ENCODE assay signal across 8 cellular contexts in the genomic region with DNA sequence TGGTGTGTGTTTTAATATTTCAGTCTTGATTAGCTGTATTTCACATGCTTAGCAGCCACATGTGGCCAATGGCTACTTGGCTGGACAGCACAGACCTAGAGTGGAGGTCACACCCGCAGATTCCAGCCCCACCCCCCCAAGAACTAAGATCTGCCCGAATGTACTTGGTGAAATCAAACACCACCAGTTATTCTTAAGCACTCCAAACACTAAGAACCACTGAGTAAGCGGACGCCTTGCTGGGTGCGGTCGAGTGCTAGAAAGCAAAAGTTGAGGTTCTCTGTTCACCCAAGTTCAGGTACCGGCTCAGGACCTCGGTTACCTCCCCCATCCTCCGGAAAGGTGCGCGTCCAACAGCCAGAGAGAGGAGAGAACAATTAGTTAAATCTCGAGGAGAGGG. TPM values are rescaled to one million over a fixed set of nuclear protein-coding genes. Genes with fewer than 3 reads are reported as not detected.
DNase-seq lines count a peak whose midpoint lies in the region; ATAC-seq and TF ChIP-seq lines count a peak whose summit lies in the region.
"Not testable (repeated sequence)": the region's sequence is repeated elsewhere in the genome, so short reads cannot be mapped to it uniquely, and the experiment has no call there.

No MANE protein-coding gene starts in this region.

- peaks cover 17 to 51% of the 10 kb centered on the region in 2 experiments for H3K36me3 ChIP-seq in HEK293 (ENCODE audit: control insufficient read depth in 2 of 2, insufficient read depth in 1 of 2, low read length in 2 of 2)

- WGBS in right cardiac atrium, result 4% methylated on average over 11 of the region's 12 CpGs

- H3K27me3 Mint-ChIP-seq in activated T-helper 17 cell treated with anti-CD3 and anti-CD28 coated beads, Interleukin-2, amount 50 U/mL, for 72 hours; dendritic cell treated with granulocyte-macrophage colony-stimulating factor and Interleukin-4, amounts not matched to agents 40 ng/mL and 50 ng/mL, for 4 days; naive thymus-derived CD8-positive, alpha-beta T cell: not testable (repeated sequence)

- POLR2A ChIA-PET in HEK293 (lab: Yijun Ruan, JAX), result interaction anchor here (2.3 kb wide), 1 partner anchor 15 kb away, joined by 10 read pairs; a partner anchor contains a TSS
- POLR2A ChIA-PET in RWPE1 (lab: Yijun Ruan, JAX; ENCODE audit: low non-redundant PET), result interaction anchor here (0.7 kb wide), 1 partner anchor 15 kb away, joined by 3 read pairs; a partner anchor contains a TSS
- POLR2A ChIA-PET in naive thymus-derived CD8-positive, alpha-beta T cell (lab: Charles Lee), result interaction anchor here (1.0 kb wide), 1 partner anchor 15 kb away, joined by 3 read pairs; a partner anchor contains a TSS

- H3K4me1 ChIP-seq in HEK293 (ENCODE audit: control insufficient read depth, insufficient read depth, low read length); right cardiac atrium (ENCODE audit: control insufficient read depth, insufficient read depth, low read length): not testable (repeated sequence)

- peak overlapping the region; percentile 96 for H3K27ac Mint-ChIP-seq in activated T-helper 17 cell treated with anti-CD3 and anti-CD28 coated beads, Interleukin-2, amount 50 U/mL, for 72 hours
- H3K27ac Mint-ChIP-seq in dendritic cell treated with granulocyte-macrophage colony-stimulating factor and Interleukin-4, amounts not matched to agents 40 ng/mL and 50 ng/mL, for 4 days, result peak overlapping the region; percentile 98
- peak overlapping the region; percentile 66 to 99 (median 92) for H3K27ac Mint-ChIP-seq in naive thymus-derived CD8-positive, alpha-beta T cell

- H3K4me1 Mint-ChIP-seq in activated T-helper 17 cell treated with anti-CD3 and anti-CD28 coated beads, Interleukin-2, amount 50 U/mL, for 72 hours, result peaks cover 14% of the 10 kb centered on the region
- peaks cover 51% of the 10 kb centered on the region for H3K4me1 Mint-ChIP-seq in dendritic cell treated with granulocyte-macrophage colony-stimulating factor and Interleukin-4, amounts not matched to agents 40 ng/mL and 50 ng/mL, for 4 days (ENCODE audit: low read depth)
- peaks cover 24 to 51% (median 44%) of the 10 kb centered on the region in 4 donors for H3K4me1 Mint-ChIP-seq in naive thymus-derived CD8-positive, alpha-beta T cell

- H3K4me3 Mint-ChIP-seq in activated T-helper 17 cell treated with anti-CD3 and anti-CD28 coated beads, Interleukin-2, amount 50 U/mL, for 72 hours, result peak overlapping the region; percentile 88
- peak overlapping the region; percentile 97 for H3K4me3 Mint-ChIP-seq in dendritic cell treated with granulocyte-macrophage colony-stimulating factor and Interleukin-4, amounts not matched to agents 40 ng/mL and 50 ng/mL, for 4 days
- peak overlapping the region; percentile 86 to 99 (median 94) for H3K4me3 Mint-ChIP-seq in naive thymus-derived CD8-positive, alpha-beta T cell

- CTCF ChIA-PET in HEK293 (lab: Yijun Ruan, JAX); RWPE1 (lab: Yijun Ruan, JAX): not testable (repeated sequence)

- peak; percentile 24 for DNase-seq in AG10803 (ENCODE audit: low read depth)
- peak; percentile 20 for DNase-seq in RWPE1 (ENCODE audit: low spot score)
- DNase-seq in right cardiac atrium, result peak in 2 of 3 donors; percentile 6 to 26
- DNase-seq in naive thymus-derived CD8-positive, alpha-beta T cell, result peak in 3 of 10 donors; percentile 23 to 37 (median 23)
- DNase-seq in stimulated activated CD4-positive, alpha-beta T cell treated with anti-CD3 and anti-CD28 coated beads, Interleukin-4, amount 100 ng/mL, for 24 hours, result peak; percentile 15

- peak overlapping the region; percentile 98; the same call in 1 of the 2 replicates for H3K27ac ChIP-seq in HEK293 (ENCODE audit: extremely low read depth, low read depth, low read length)
- peak overlapping the region; percentile 97 for H3K27ac ChIP-seq in RWPE1
- H3K27ac ChIP-seq in right cardiac atrium (ENCODE audit: low read length), result not testable (repeated sequence)

- H3K9me3 Mint-ChIP-seq in activated T-helper 17 cell treated with anti-CD3 and anti-CD28 coated beads, Interleukin-2, amount 50 U/mL, for 72 hours; dendritic cell treated with granulocyte-macrophage colony-stimulating factor and Interleukin-4, amounts not matched to agents 40 ng/mL and 50 ng/mL, for 4 days; naive thymus-derived CD8-positive, alpha-beta T cell: not testable (repeated sequence)

- H3K4me3 ChIP-seq in AG10803 (ENCODE audit: low read length) (peak overlapping the region; percentile 94), HEK293 (ENCODE audit: low read depth, low read length) (peak overlapping the region; percentile 65), right cardiac atrium (ENCODE audit: low read length) (peak overlapping the region; percentile 76)

- not testable (repeated sequence) for H3K9me3 ChIP-seq in HEK293 (ENCODE audit: control insufficient read depth, insufficient read depth, low read depth, low read length); right cardiac atrium (ENCODE audit: control insufficient read depth, low read length)

- H3K36me3 Mint-ChIP-seq in activated T-helper 17 cell treated with anti-CD3 and anti-CD28 coated beads, Interleukin-2, amount 50 U/mL, for 72 hours (ENCODE audit: low read depth), result peaks cover 61% of the 10 kb centered on the region
- peaks cover 76% of the 10 kb centered on the region for H3K36me3 Mint-ChIP-seq in dendritic cell treated with granulocyte-macrophage colony-stimulating factor and Interleukin-4, amounts not matched to agents 40 ng/mL and 50 ng/mL, for 4 days (ENCODE audit: low read depth)
- H3K36me3 Mint-ChIP-seq in naive thymus-derived CD8-positive, alpha-beta T cell, result peaks cover 0 to 43% (median 3%) of the 10 kb centered on the region in 3 donors

- intact Hi-C loops in dendritic cell treated with granulocyte-macrophage colony-stimulating factor and Interleukin-4, amounts not matched to agents 40 ng/mL and 50 ng/mL, for 4 days (cut with micrococcal nuclease), result loop anchor here (10.0 kb wide), 1 partner anchor 238 kb away; no protein-coding TSS in a partner anchor
- intact Hi-C loops in right cardiac atrium (cut with DNase I), result not testable (repeated sequence)

- not testable (repeated sequence) for TF ChIP-seq CTCF in AG10803 (conservative IDR thresholded peaks at IDR 0.05; ENCODE audit: low read length); HEK293 (tag by site-specific recombination; IDR thresholded peaks at IDR 0.05); RWPE1 (conservative IDR thresholded peaks at IDR 0.05; ENCODE audit: low read depth)

- not testable (repeated sequence) for H3K27me3 ChIP-seq in right cardiac atrium (ENCODE audit: control insufficient read depth, insufficient read depth)

- ATAC-seq in activated T-helper 17 cell treated with anti-CD3 and anti-CD28 coated beads, Interleukin-2, amount 50 U/mL, for 72 hours (replicated peaks); right cardiac atrium; naive thymus-derived CD8-positive, alpha-beta T cell: not testable (repeated sequence)

TF ChIP-seq in HEK293, 187 proteins besides CTCF, POLR2A, EP300 and RAD21 (continues in another document):
- 0 out of 2 replicates have a peak, but pooled peaks have one; percentile 37 for TF ChIP-seq KLF9 (tag by site-specific recombination; IDR thresholded peaks at IDR 0.05; ENCODE audit: low read depth)

RNA-seq across cellular contexts. Expression of a gene that starts 1.0 kb away (rescaled TPM):
- total RNA-seq in activated T-helper 17 cell treated with anti-CD3 and anti-CD28 coated beads, Interleukin-2, amount 50 U/mL, for 72 hours, result 100 to 1,000 TPM; 205 to 314 TPM
- total RNA-seq in right cardiac atrium, result 100 to 1,000 TPM; 103 to 114 (median 110) TPM
- 105 TPM for polyA plus RNA-seq in right cardiac atrium
- 100 to 1,000 TPM; 162 to 165 TPM for total RNA-seq in naive thymus-derived CD8-positive, alpha-beta T cell
- polyA plus RNA-seq in naive thymus-derived CD8-positive, alpha-beta T cell, result 100 to 1,000 TPM; 197 to 289 (median 228) TPM

RNA-seq across cellular contexts. Expression of a gene that starts 15.5 kb away (rescaled TPM):
- total RNA-seq in activated T-helper 17 cell treated with anti-CD3 and anti-CD28 coated beads, Interleukin-2, amount 50 U/mL, for 72 hours, result 10 to 100 TPM; 36.7 to 50.6 TPM
- 100 to 1,000 TPM; 110 to 145 (median 121) TPM for total RNA-seq in right cardiac atrium
- 166 TPM for polyA plus RNA-seq in right cardiac atrium
- total RNA-seq in naive thymus-derived CD8-positive, alpha-beta T cell, result 10 to 100 TPM; 22.1 to 25.1 TPM
- polyA plus RNA-seq in naive thymus-derived CD8-positive, alpha-beta T cell, result 10 to 100 TPM; 30.6 to 40.4 (median 31.0) TPM

RNA-seq across cellular contexts. Expression of a gene that starts 30.6 kb away (rescaled TPM):
- 1 to 10 TPM; 2.4 to 2.7 TPM for total RNA-seq in activated T-helper 17 cell treated with anti-CD3 and anti-CD28 coated beads, Interleukin-2, amount 50 U/mL, for 72 hours
- total RNA-seq in right cardiac atrium, result under 1 TPM; 0.17 to 0.43 (median 0.33) TPM
- polyA plus RNA-seq in right cardiac atrium, result 0.48 TPM
- total RNA-seq in naive thymus-derived CD8-positive, alpha-beta T cell, result 1 to 10 TPM; 1.4 to 1.6 TPM
- not detected for polyA plus RNA-seq in naive thymus-derived CD8-positive, alpha-beta T cell

RNA-seq across cellular contexts. Expression of a gene that starts 43.5 kb away (rescaled TPM):
- 10 to 100 TPM; 20.1 to 22.8 TPM for total RNA-seq in activated T-helper 17 cell treated with anti-CD3 and anti-CD28 coated beads, Interleukin-2, amount 50 U/mL, for 72 hours
- total RNA-seq in right cardiac atrium, result 10 to 100 TPM; 11.8 to 16.1 (median 14.2) TPM
- polyA plus RNA-seq in right cardiac atrium, result 13.7 TPM
- 10 to 100 TPM; 39.5 to 41.2 TPM for total RNA-seq in naive thymus-derived CD8-positive, alpha-beta T cell
- polyA plus RNA-seq in naive thymus-derived CD8-positive, alpha-beta T cell, result 10 to 100 TPM in 2 of 3 donors, 1 to 10 TPM in 1; 8.7 to 19.2 (median 10.9) TPM

RNA-seq across cellular contexts. Expression of a gene that starts 52.2 kb away (rescaled TPM):
- 10 to 100 TPM; 11.6 to 21.6 TPM for total RNA-seq in activated T-helper 17 cell treated with anti-CD3 and anti-CD28 coated beads, Interleukin-2, amount 50 U/mL, for 72 hours
- total RNA-seq in right cardiac atrium, result 10 to 100 TPM; 20.2 to 24.8 (median 21.5) TPM
- 19.3 TPM for polyA plus RNA-seq in right cardiac atrium
- 10 to 100 TPM; 22.8 to 28.1 TPM for total RNA-seq in naive thymus-derived CD8-positive, alpha-beta T cell
- polyA plus RNA-seq in naive thymus-derived CD8-positive, alpha-beta T cell, result 10 to 100 TPM in 2 of 3 donors, 1 to 10 TPM in 1; 8.7 to 17.7 (median 11.6) TPM
